Comparison of ENCODE assay signal across 29 cellular contexts in genomic region chr6:150543178-150543577, GRCh38. TPM values are rescaled to one million over a fixed set of nuclear protein-coding genes. Genes with fewer than 3 reads are reported as not detected.
DNase-seq lines count a peak whose midpoint lies in the region; ATAC-seq and TF ChIP-seq lines count a peak whose summit lies in the region.
"Had no signal": no experiment of that assay in that cellular context is flagged by ENCODE, and none has a peak within 500 bp of the region (broad histone marks: within the 10 kb centered on the region; RNA-seq: fewer than 3 reads in every experiment).

No MANE protein-coding gene starts in this region.

- CTCF ChIA-PET in HEK293 (lab: Yijun Ruan, JAX) = interaction anchor here (0.7 to 3.8 kb wide), 2 partner anchors 125 to 551 kb away, joined by 3 to 21 read pairs; no protein-coding TSS in a partner anchor

- H3K14ac ChIP-seq in neuronal stem cell (ENCODE audit: low read length) = no peak overlapping the region

- H3K18ac ChIP-seq in neuronal stem cell (ENCODE audit: low read length) = no peak overlapping the region

- H2BK15ac ChIP-seq in neuronal stem cell (ENCODE audit: low read length) = no peak overlapping the region

- peaks cover 10% of the 10 kb centered on the region for H3K4me1 ChIP-seq in HEK293 (ENCODE audit: control insufficient read depth, insufficient read depth, low read length)
- H3K4me1 ChIP-seq in neuronal stem cell (ENCODE audit: control insufficient read depth in 2 of 2, insufficient read depth in 1 of 2, low read depth in 1 of 2, low read length in 2 of 2) = peaks cover 3 to 8% of the 10 kb centered on the region in 2 donors
- no peaks in the 10 kb centered on the region for H3K4me1 ChIP-seq in gastrocnemius medialis
- H3K4me1 ChIP-seq: A549, BE2C had no signal

- no peaks in the 10 kb centered on the region for H3K79me1 ChIP-seq in neuronal stem cell (ENCODE audit: low read depth, low read length)

- no peak for TF ChIP-seq CTCF in HEK293 (tag by site-specific recombination; IDR thresholded peaks at IDR 0.05)
- no peak for TF ChIP-seq CTCF in gastrocnemius medialis (IDR thresholded peaks at IDR 0.05 in 4 of 5, conservative IDR thresholded peaks at IDR 0.05 in 1 of 5)

- H4K8ac ChIP-seq in neuronal stem cell (ENCODE audit: low read depth, low read length) = no peak overlapping the region

- DNase-seq in neuronal stem cell (ENCODE audit: low spot score) (no peak), gastrocnemius medialis (no peak), HT-29 (ENCODE audit: low spot score) (no peak)
- DNase-seq: 8988T; ACHN; AML-193; BE2C; C1 segment of cervical spinal cord; Caco-2; Calu3; CD4-positive, alpha-beta memory T cell; CD4-positive, alpha-beta T cell; CD4-positive, CD25-positive, alpha-beta regulatory T cell; CD8-positive, alpha-beta memory T cell; CD8-positive, alpha-beta T cell; COR-L47; DMS 273 treated with DMSO at 0.1 percent for 48 hours; DMS153; DMS53; DMS79; DMS79 treated with DMSO at 0.1 percent for 48 hours; DND-41; EL had no signal

- H3K4me3 ChIP-seq in HEK293 (ENCODE audit: low read depth, low read length) = no peak overlapping the region
- H3K4me3 ChIP-seq in neuronal stem cell (ENCODE audit: low read length in 2 of 2) = peak overlapping the region in 1 of 2 donors; percentile 47
- no peak overlapping the region for H3K4me3 ChIP-seq in gastrocnemius medialis
- H3K4me3 ChIP-seq: A549; BLaER1; BLaER1 treated with 17β-estradiol and CSF1 and Interleukin-3, amounts not matched to agents 10 nM and 100 nM had no signal

- H3K27me3 ChIP-seq in neuronal stem cell (ENCODE audit: control insufficient read depth in 3 of 3, insufficient read depth in 3 of 3, low read depth in 1 of 3, low read length in 3 of 3) (peaks cover 0 to 5% (median 0%) of the 10 kb centered on the region in 3 experiments), gastrocnemius medialis (no peaks in the 10 kb centered on the region)
- H3K27me3 ChIP-seq: BE2C; BLaER1; BLaER1 treated with 17β-estradiol and CSF1 and Interleukin-3, amounts not matched to agents 10 nM and 100 nM had no signal

- no peak overlapping the region for H3K23ac ChIP-seq in neuronal stem cell (ENCODE audit: low read depth, low read length, poor library complexity)

- H3K27ac ChIP-seq in HEK293 (ENCODE audit: extremely low read depth, low read depth, low read length) = no peak overlapping the region
- no peak overlapping the region for H3K27ac ChIP-seq in neuronal stem cell (replicated peaks; ENCODE audit: low read length)
- H3K27ac ChIP-seq in gastrocnemius medialis = no peak overlapping the region
- H3K27ac ChIP-seq: 22Rv1; A549; BLaER1; BLaER1 treated with 17β-estradiol and CSF1 and Interleukin-3, amounts not matched to agents 10 nM and 100 nM; C4-2B had no signal

- H3K9me3 ChIP-seq in HEK293 (ENCODE audit: control insufficient read depth, insufficient read depth, low read depth, low read length) (no peaks in the 10 kb centered on the region), neuronal stem cell (replicated peaks in 1 of 2; ENCODE audit: control insufficient read depth in 2 of 2, insufficient read depth in 1 of 2, low read depth in 1 of 2, low read length in 2 of 2) (no peaks in the 10 kb centered on the region), gastrocnemius medialis (no peaks in the 10 kb centered on the region)
- H3K9me3 ChIP-seq: A549, BE2C, BLaER1, Caco-2 had no signal

- in situ Hi-C loops in gastrocnemius medialis (cut with MboI; ENCODE audit: low sequenced_read_pairs in 4 of 4) = no loop called here

- POLR2A ChIA-PET in HEK293 (lab: Yijun Ruan, JAX) = interaction anchor here (0.5 kb wide), 1 partner anchor 56 kb away, joined by 4 read pairs; no protein-coding TSS in a partner anchor

- no peak overlapping the region for H4K91ac ChIP-seq in neuronal stem cell (ENCODE audit: low read depth, low read length, poor library complexity)

- H3K36me3 ChIP-seq in HEK293 (ENCODE audit: control insufficient read depth in 2 of 2, insufficient read depth in 1 of 2, low read length in 2 of 2) (no peaks in the 10 kb centered on the region), neuronal stem cell (replicated peaks in 1 of 2; ENCODE audit: control insufficient read depth in 2 of 2, insufficient read depth in 2 of 2, low read length in 2 of 2) (no peaks in the 10 kb centered on the region), gastrocnemius medialis (no peaks in the 10 kb centered on the region)
- H3K36me3 ChIP-seq: BE2C; BLaER1; BLaER1 treated with 17β-estradiol and CSF1 and Interleukin-3, amounts not matched to agents 10 nM and 100 nM had no signal

- H2BK5ac ChIP-seq in neuronal stem cell (ENCODE audit: low read length) = no peak overlapping the region

- peak overlapping the region; percentile 6 for H2AK5ac ChIP-seq in neuronal stem cell (ENCODE audit: low read depth, low read length)

- H2BK12ac ChIP-seq in neuronal stem cell (ENCODE audit: low read length) = no peak overlapping the region

- no peak overlapping the region for H3K4me2 ChIP-seq in neuronal stem cell (ENCODE audit: insufficient read depth, low read length, poor library complexity, severe bottlenecking)
- H3K4me2 ChIP-seq: A549; BLaER1; BLaER1 treated with 17β-estradiol and CSF1 and Interleukin-3, amounts not matched to agents 10 nM and 100 nM had no signal

- H3K9ac ChIP-seq in neuronal stem cell (ENCODE audit: low read depth, low read length, poor library complexity) = no peak overlapping the region
- H3K9ac ChIP-seq: BLaER1; BLaER1 treated with 17β-estradiol and CSF1 and Interleukin-3, amounts not matched to agents 10 nM and 100 nM had no signal

- intact Hi-C loops in gastrocnemius medialis (cut with DNase I; ENCODE audit: low total_unique reads) = no loop called here

- no peak overlapping the region for H2AFZ ChIP-seq in neuronal stem cell (ENCODE audit: low read length)

- no peak overlapping the region for H3K4ac ChIP-seq in neuronal stem cell (ENCODE audit: low read length)

- no peak for TF ChIP-seq POLR2A in gastrocnemius medialis (IDR thresholded peaks at IDR 0.05)

- ATAC-seq in gastrocnemius medialis = no peak
- ATAC-seq: A549; CD8-positive, alpha-beta T cell had no signal

- no peak overlapping the region for H2BK120ac ChIP-seq in neuronal stem cell (ENCODE audit: low read depth, low read length)

TF ChIP-seq in HEK293, 187 proteins besides CTCF, POLR2A, EP300 and RAD21:
- TF ChIP-seq IKZF3 (tag by site-specific recombination; IDR thresholded peaks at IDR 0.05) (no peak), ZNF623 (tag by site-specific recombination; IDR thresholded peaks at IDR 0.05) (peak; percentile 93)

RNA-seq across cellular contexts. Expression of gene PLEKHG1, which starts 56.5 kb away (rescaled TPM):
- 10.8 TPM for polyA plus RNA-seq in neuronal stem cell (2013, experiment 1 of 2)
- 11.9 TPM for polyA plus RNA-seq in neuronal stem cell (2013, experiment 2 of 2)
- total RNA-seq in gastrocnemius medialis = 1 to 10 TPM; 2.3 to 7.7 (median 4.4) TPM
- total RNA-seq in HT-29 (2014; rRNA removed; shearing (Covaris generic)) = 4.4 and 7.2 TPM in 2 replicates
